Comparison of ENCODE assay signal across 1 cellular context in genomic region chr9:70981312-70981711, GRCh38.
TF ChIP-seq lines count a peak whose summit lies in the region.

No MANE protein-coding gene starts in this region.

TF ChIP-seq in HepG2, 621 proteins besides CTCF, POLR2A, EP300 and RAD21 (continued from another document):
- TF ChIP-seq, protein P1, sequence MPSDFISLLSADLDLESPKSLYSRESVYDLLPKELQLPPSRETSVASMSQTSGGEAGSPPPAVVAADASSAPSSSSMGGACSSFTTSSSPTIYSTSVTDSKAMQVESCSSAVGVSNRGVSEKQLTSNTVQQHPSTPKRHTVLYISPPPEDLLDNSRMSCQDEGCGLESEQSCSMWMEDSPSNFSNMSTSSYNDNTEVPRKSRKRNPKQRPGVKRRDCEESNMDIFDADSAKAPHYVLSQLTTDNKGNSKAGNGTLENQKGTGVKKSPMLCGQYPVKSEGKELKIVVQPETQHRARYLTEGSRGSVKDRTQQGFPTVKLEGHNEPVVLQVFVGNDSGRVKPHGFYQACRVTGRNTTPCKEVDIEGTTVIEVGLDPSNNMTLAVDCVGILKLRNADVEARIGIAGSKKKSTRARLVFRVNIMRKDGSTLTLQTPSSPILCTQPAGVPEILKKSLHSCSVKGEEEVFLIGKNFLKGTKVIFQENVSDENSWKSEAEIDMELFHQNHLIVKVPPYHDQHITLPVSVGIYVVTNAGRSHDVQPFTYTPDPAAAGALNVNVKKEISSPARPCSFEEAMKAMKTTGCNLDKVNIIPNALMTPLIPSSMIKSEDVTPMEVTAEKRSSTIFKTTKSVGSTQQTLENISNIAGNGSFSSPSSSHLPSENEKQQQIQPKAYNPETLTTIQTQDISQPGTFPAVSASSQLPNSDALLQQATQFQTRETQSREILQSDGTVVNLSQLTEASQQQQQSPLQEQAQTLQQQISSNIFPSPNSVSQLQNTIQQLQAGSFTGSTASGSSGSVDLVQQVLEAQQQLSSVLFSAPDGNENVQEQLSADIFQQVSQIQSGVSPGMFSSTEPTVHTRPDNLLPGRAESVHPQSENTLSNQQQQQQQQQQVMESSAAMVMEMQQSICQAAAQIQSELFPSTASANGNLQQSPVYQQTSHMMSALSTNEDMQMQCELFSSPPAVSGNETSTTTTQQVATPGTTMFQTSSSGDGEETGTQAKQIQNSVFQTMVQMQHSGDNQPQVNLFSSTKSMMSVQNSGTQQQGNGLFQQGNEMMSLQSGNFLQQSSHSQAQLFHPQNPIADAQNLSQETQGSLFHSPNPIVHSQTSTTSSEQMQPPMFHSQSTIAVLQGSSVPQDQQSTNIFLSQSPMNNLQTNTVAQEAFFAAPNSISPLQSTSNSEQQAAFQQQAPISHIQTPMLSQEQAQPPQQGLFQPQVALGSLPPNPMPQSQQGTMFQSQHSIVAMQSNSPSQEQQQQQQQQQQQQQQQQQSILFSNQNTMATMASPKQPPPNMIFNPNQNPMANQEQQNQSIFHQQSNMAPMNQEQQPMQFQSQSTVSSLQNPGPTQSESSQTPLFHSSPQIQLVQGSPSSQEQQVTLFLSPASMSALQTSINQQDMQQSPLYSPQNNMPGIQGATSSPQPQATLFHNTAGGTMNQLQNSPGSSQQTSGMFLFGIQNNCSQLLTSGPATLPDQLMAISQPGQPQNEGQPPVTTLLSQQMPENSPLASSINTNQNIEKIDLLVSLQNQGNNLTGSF (CRISPR knock-in tag; IDR thresholded peaks at IDR 0.05), result no peak
